13 cellular contexts compared by ENCODE assay signal in the genomic region with DNA sequence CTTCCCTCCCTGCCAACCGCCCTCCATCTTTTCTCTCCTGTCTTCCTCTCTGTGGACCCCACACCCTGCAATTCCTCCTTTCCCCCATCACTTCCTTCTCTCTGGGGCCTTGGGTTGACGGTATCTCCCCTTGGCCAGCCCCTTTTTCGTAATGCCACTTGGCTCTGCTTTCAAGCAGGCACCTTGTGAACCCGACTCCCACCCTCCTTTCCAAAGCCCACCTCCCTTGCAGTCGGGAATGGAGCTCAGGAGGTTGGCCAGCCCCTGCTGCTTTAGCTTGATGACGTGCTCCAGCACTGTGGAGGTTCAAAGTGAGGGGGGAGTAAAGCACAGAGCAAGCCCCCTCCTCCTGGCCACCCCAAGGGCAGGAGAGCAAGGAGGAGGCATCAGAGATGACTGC.
DNase-seq lines count a peak whose midpoint lies in the region; ATAC-seq and TF ChIP-seq lines count a peak whose summit lies in the region.
"Had no signal": no experiment of that assay in that cellular context is flagged by ENCODE, and none has a peak within 500 bp of the region (broad histone marks: within the 10 kb centered on the region; RNA-seq: fewer than 3 reads in every experiment).

No MANE protein-coding gene starts in this region.

- H3K27ac Mint-ChIP-seq in activated CD4-positive, alpha-beta T cell treated with anti-CD3 and anti-CD28 coated beads, Interleukin-2, amount 10 ng/mL, durations not matched to agents 7 days and 5 days, result peak overlapping the region; percentile 33
- no peak overlapping the region for H3K27ac Mint-ChIP-seq in activated CD4-positive, alpha-beta T cell treated with anti-CD3 and anti-CD28 coated beads, Interleukin-2, amount 10 ng/mL, durations not matched to agents 24 days and 14 days
- peak overlapping the region; percentile 37 to 75 for H3K27ac Mint-ChIP-seq in T-cell
- H3K27ac Mint-ChIP-seq in mesothelial cell of epicardium, result peak overlapping the region; percentile 89
- H3K27ac Mint-ChIP-seq in stimulated activated naive B cell treated with anti-CD40 and anti-IgM and Interleukin-4, amounts not matched to agents 10 μg/mL and 1 μg/mL and 100 μg/mL, for 72 hours, result peak overlapping the region; percentile 6

- CTCF ChIA-PET in activated CD4-positive, alpha-beta T cell treated with anti-CD3 and anti-CD28 coated beads, Interleukin-2, amount 10 ng/mL, durations not matched to agents 7 days and 5 days (lab: Charles Lee), result interaction anchor here (1.0 to 1.4 kb wide), 3 partner anchors 11 to 38 kb away, joined by 3 to 5 read pairs (median 3); no protein-coding TSS in a partner anchor
- CTCF ChIA-PET in T-cell (lab: Charles Lee), result no interaction called here

- H3K4me3 Mint-ChIP-seq in activated CD4-positive, alpha-beta T cell treated with anti-CD3 and anti-CD28 coated beads, Interleukin-2, amount 10 ng/mL, durations not matched to agents 7 days and 5 days, result no peak overlapping the region
- H3K4me3 Mint-ChIP-seq in activated CD4-positive, alpha-beta T cell treated with anti-CD3 and anti-CD28 coated beads, Interleukin-2, amount 10 ng/mL, durations not matched to agents 24 days and 14 days, result no peak overlapping the region
- H3K4me3 Mint-ChIP-seq in T-cell (no peak overlapping the region), mesothelial cell of epicardium (peak overlapping the region; percentile 16)
- H3K4me3 Mint-ChIP-seq in stimulated activated naive B cell treated with anti-CD40 and anti-IgM and Interleukin-4, amounts not matched to agents 10 μg/mL and 1 μg/mL and 100 μg/mL, for 72 hours, result peak overlapping the region in 1 of 2 donors; percentile 3
- H3K4me3 Mint-ChIP-seq: CD4-positive, alpha-beta memory T cell had no signal

- H3K27me3 Mint-ChIP-seq in activated CD4-positive, alpha-beta T cell treated with anti-CD3 and anti-CD28 coated beads, Interleukin-2, amount 10 ng/mL, durations not matched to agents 7 days and 5 days, result no peaks in the 10 kb centered on the region
- H3K27me3 Mint-ChIP-seq in activated CD4-positive, alpha-beta T cell treated with anti-CD3 and anti-CD28 coated beads, Interleukin-2, amount 10 ng/mL, durations not matched to agents 24 days and 14 days, result peaks cover 4% of the 10 kb centered on the region
- H3K27me3 Mint-ChIP-seq in T-cell (no peaks in the 10 kb centered on the region), mesothelial cell of epicardium (ENCODE audit: low read depth) (no peaks in the 10 kb centered on the region)
- H3K27me3 Mint-ChIP-seq in stimulated activated naive B cell treated with anti-CD40 and anti-IgM and Interleukin-4, amounts not matched to agents 10 μg/mL and 1 μg/mL and 100 μg/mL, for 72 hours, result no peaks in the 10 kb centered on the region
- H3K27me3 Mint-ChIP-seq: CD4-positive, alpha-beta memory T cell had no signal

- H3K9me3 Mint-ChIP-seq in activated CD4-positive, alpha-beta T cell treated with anti-CD3 and anti-CD28 coated beads, Interleukin-2, amount 10 ng/mL, durations not matched to agents 7 days and 5 days, result no peaks in the 10 kb centered on the region
- H3K9me3 Mint-ChIP-seq in activated CD4-positive, alpha-beta T cell treated with anti-CD3 and anti-CD28 coated beads, Interleukin-2, amount 10 ng/mL, durations not matched to agents 24 days and 14 days, result no peaks in the 10 kb centered on the region
- H3K9me3 Mint-ChIP-seq in T-cell (no peaks in the 10 kb centered on the region), mesothelial cell of epicardium (no peaks in the 10 kb centered on the region)
- H3K9me3 Mint-ChIP-seq in stimulated activated naive B cell treated with anti-CD40 and anti-IgM and Interleukin-4, amounts not matched to agents 10 μg/mL and 1 μg/mL and 100 μg/mL, for 72 hours, result no peaks in the 10 kb centered on the region
- H3K9me3 Mint-ChIP-seq: CD4-positive, alpha-beta memory T cell had no signal

- POLR2A ChIA-PET in activated CD4-positive, alpha-beta T cell treated with anti-CD3 and anti-CD28 coated beads, Interleukin-2, amount 10 ng/mL, durations not matched to agents 7 days and 5 days (lab: Charles Lee), result no interaction called here
- POLR2A ChIA-PET in T-cell (lab: Charles Lee), result no interaction called here

- intact Hi-C loops in activated CD4-positive, alpha-beta T cell treated with anti-CD3 and anti-CD28 coated beads, Interleukin-2, amount 10 ng/mL, durations not matched to agents 24 days and 14 days (cut with micrococcal nuclease), result no loop called here

- no peaks in the 10 kb centered on the region for H3K36me3 Mint-ChIP-seq in activated CD4-positive, alpha-beta T cell treated with anti-CD3 and anti-CD28 coated beads, Interleukin-2, amount 10 ng/mL, durations not matched to agents 7 days and 5 days (ENCODE audit: low read depth)
- H3K36me3 Mint-ChIP-seq in activated CD4-positive, alpha-beta T cell treated with anti-CD3 and anti-CD28 coated beads, Interleukin-2, amount 10 ng/mL, durations not matched to agents 24 days and 14 days (ENCODE audit: low read depth), result no peaks in the 10 kb centered on the region
- H3K36me3 Mint-ChIP-seq in T-cell, result no peaks in the 10 kb centered on the region
- H3K36me3 Mint-ChIP-seq in mesothelial cell of epicardium, result no peaks in the 10 kb centered on the region
- no peaks in the 10 kb centered on the region for H3K36me3 Mint-ChIP-seq in stimulated activated naive B cell treated with anti-CD40 and anti-IgM and Interleukin-4, amounts not matched to agents 10 μg/mL and 1 μg/mL and 100 μg/mL, for 72 hours

- ATAC-seq in T-cell (replicated peaks in 1 of 4), result no peak
- no peak for ATAC-seq in stimulated activated naive B cell treated with anti-CD40 and anti-IgM and Interleukin-4, amounts not matched to agents 10 μg/mL and 1 μg/mL and 100 μg/mL, for 72 hours (replicated peaks)
- ATAC-seq in GM18909 (IDR thresholded peaks at IDR 0.05; ENCODE audit: poor library complexity, unreplicated experiment), result no peak
- no peak for ATAC-seq in HG02970 (IDR thresholded peaks at IDR 0.05; ENCODE audit: low FRiP score, unreplicated experiment)

- no peak for DNase-seq in activated CD4-positive, alpha-beta T cell treated with anti-CD3 and anti-CD28 coated beads, Interleukin-2, amount 10 ng/mL, durations not matched to agents 7 days and 5 days
- no peak for DNase-seq in activated CD4-positive, alpha-beta T cell treated with anti-CD3 and anti-CD28 coated beads, Interleukin-2, amount 10 ng/mL, durations not matched to agents 24 days and 14 days
- no peak for DNase-seq in T-cell
- no peak for DNase-seq in mesothelial cell of epicardium (ENCODE audit: low spot score in 2 of 2, unreplicated experiment in 2 of 2)
- no peak for DNase-seq in stimulated activated naive B cell treated with anti-CD40 and anti-IgM and Interleukin-4, amounts not matched to agents 10 μg/mL and 1 μg/mL and 100 μg/mL, for 72 hours
- no peak for DNase-seq in stimulated activated CD4-positive, alpha-beta T cell treated with anti-CD3 and anti-CD28 coated beads, Interleukin-2, amount 100 ng/mL, for 48 hours
- DNase-seq: 8988T; activated gamma-delta T cell treated with Interleukin-2 at 50 U/mL for 16 hours; CD4-positive, alpha-beta memory T cell; dorsolateral prefrontal cortex; stimulated activated CD8-positive, alpha-beta memory T cell treated with anti-CD3 and anti-CD28 coated beads, Interleukin-4, amount 100 ng/mL, for 48 hours had no signal

- H3K4me1 Mint-ChIP-seq in activated CD4-positive, alpha-beta T cell treated with anti-CD3 and anti-CD28 coated beads, Interleukin-2, amount 10 ng/mL, durations not matched to agents 7 days and 5 days, result peaks cover 27% of the 10 kb centered on the region
- H3K4me1 Mint-ChIP-seq in activated CD4-positive, alpha-beta T cell treated with anti-CD3 and anti-CD28 coated beads, Interleukin-2, amount 10 ng/mL, durations not matched to agents 24 days and 14 days, result peaks cover 31% of the 10 kb centered on the region
- H3K4me1 Mint-ChIP-seq in T-cell, result peaks cover 20 to 47% (median 39%) of the 10 kb centered on the region in 3 donors
- H3K4me1 Mint-ChIP-seq in mesothelial cell of epicardium, result peaks cover 79% of the 10 kb centered on the region
- peaks cover 63 to 93% of the 10 kb centered on the region in 2 donors for H3K4me1 Mint-ChIP-seq in stimulated activated naive B cell treated with anti-CD40 and anti-IgM and Interleukin-4, amounts not matched to agents 10 μg/mL and 1 μg/mL and 100 μg/mL, for 72 hours

- TF ChIP-seq CTCF in mesothelial cell of epicardium (IDR thresholded peaks at IDR 0.05; ENCODE audit: unreplicated experiment), result no peak
